ENCODE assay signal across 20 cellular contexts in genomic region chr1:218436997-218437396, GRCh38.
"Had no signal": no experiment of that assay in that cellular context is flagged by ENCODE, and none has a peak within 500 bp of the region (broad histone marks: within the 10 kb centered on the region; RNA-seq: fewer than 3 reads in every experiment).

No MANE protein-coding gene starts in this region.

- H3K4me3 ChIP-seq: dorsolateral prefrontal cortex, lower lobe of right lung, pancreas, testis, tibial artery had no signal

- H3K27ac Mint-ChIP-seq: immature natural killer cell; natural killer cell; stimulated activated memory B cell treated with anti-CD40 and anti-IgM and Interleukin-4, amounts not matched to agents 10 μg/mL and 1 μg/mL and 100 μg/mL, for 72 hours; type B pancreatic cell had no signal

- H3K4me1 ChIP-seq: lower lobe of right lung, pancreas, testis had no signal

- H3K9me3 ChIP-seq: lower lobe of right lung, pancreas, testis, tibial artery had no signal

- DNase-seq: dorsolateral prefrontal cortex; effector CD4-positive, alpha-beta T cell; foreskin melanocyte; hypothalamus; immature natural killer cell; islet precursor cell; left ventricle myocardium superior; lower lobe of right lung; natural killer cell; pancreas; stimulated activated CD4-positive, alpha-beta T cell treated with anti-CD3 and anti-CD28 coated beads, Interleukin-4, amount 100 ng/mL, for 4 hours; stimulated activated naive CD8-positive, alpha-beta T cell treated with anti-CD3 and anti-CD28 coated beads, Interleukin-15, Interleukin-2, amounts not matched to agents 100 U/mL and 50 U/mL, for 24 hours; substantia nigra; testis; tibial artery had no signal

- H3K4me3 Mint-ChIP-seq: immature natural killer cell; natural killer cell; stimulated activated memory B cell treated with anti-CD40 and anti-IgM and Interleukin-4, amounts not matched to agents 10 μg/mL and 1 μg/mL and 100 μg/mL, for 72 hours; type B pancreatic cell had no signal

- FAIRE-seq: pancreas had no signal

- H3K36me3 ChIP-seq: pancreas had no signal

- H3K27me3 Mint-ChIP-seq: stimulated activated memory B cell treated with anti-CD40 and anti-IgM and Interleukin-4, amounts not matched to agents 10 μg/mL and 1 μg/mL and 100 μg/mL, for 72 hours; type B pancreatic cell had no signal

- H3K36me3 Mint-ChIP-seq: immature natural killer cell; natural killer cell; stimulated activated memory B cell treated with anti-CD40 and anti-IgM and Interleukin-4, amounts not matched to agents 10 μg/mL and 1 μg/mL and 100 μg/mL, for 72 hours had no signal

- H3K4me1 Mint-ChIP-seq: immature natural killer cell; natural killer cell; stimulated activated memory B cell treated with anti-CD40 and anti-IgM and Interleukin-4, amounts not matched to agents 10 μg/mL and 1 μg/mL and 100 μg/mL, for 72 hours had no signal

- H3K9me3 Mint-ChIP-seq: stimulated activated memory B cell treated with anti-CD40 and anti-IgM and Interleukin-4, amounts not matched to agents 10 μg/mL and 1 μg/mL and 100 μg/mL, for 72 hours; type B pancreatic cell had no signal

- ATAC-seq: esophagus mucosa; left ventricle myocardium superior; lower lobe of right lung; natural killer cell; pancreas; sciatic nerve; stimulated activated memory B cell treated with anti-CD40 and anti-IgM and Interleukin-4, amounts not matched to agents 10 μg/mL and 1 μg/mL and 100 μg/mL, for 72 hours; stimulated activated naive CD8-positive, alpha-beta T cell treated with anti-CD3 and anti-CD28 coated beads, Interleukin-15, Interleukin-2, amounts not matched to agents 100 U/mL and 50 U/mL, for 24 hours had no signal

- H3K27me3 ChIP-seq: dorsolateral prefrontal cortex, pancreas, testis, tibial artery had no signal

- H3K27ac ChIP-seq: dorsolateral prefrontal cortex, epithelial cell of prostate, lower lobe of right lung, pancreas, testis, tibial artery had no signal
